In genomic region chr7:129189661-129190310, GRCh38 we compare ENCODE assay signal across 8 cellular contexts. TPM values are rescaled to one million over a fixed set of nuclear protein-coding genes. Genes with fewer than 3 reads are reported as not detected.
A peak's percentile ranks its signal among the peaks of the same experiment; 100 is the strongest.
DNase-seq lines count a peak whose midpoint lies in the region; ATAC-seq and TF ChIP-seq lines count a peak whose summit lies in the region.

No MANE protein-coding gene starts in this region.

- no peak for TF ChIP-seq CTCF in right lobe of liver (IDR thresholded peaks at IDR 0.05)
- TF ChIP-seq CTCF in thoracic aorta (IDR thresholded peaks at IDR 0.05): no peak

- WGBS in right lobe of liver (ENCODE audit: insufficient coverage, low coverage, low lambda C conversion rate, missing lambda C conversion rate): 21% methylated on average over 12 of the region's 13 CpGs

- no peak for ATAC-seq in activated CD8-positive, alpha-beta memory T cell treated with anti-CD3 and anti-CD28 coated beads, Interleukin-2, amount 10 ng/mL, durations not matched to agents 7 days and 5 days
- ATAC-seq in right lobe of liver (no peak), thoracic aorta (ENCODE audit: insufficient number of reproducible peaks, low FRiP score, low read depth) (no peak), GM21528 (IDR thresholded peaks at IDR 0.05; ENCODE audit: low FRiP score, unreplicated experiment) (no peak), HG03571 (IDR thresholded peaks at IDR 0.05; ENCODE audit: unreplicated experiment) (no peak), HG03565 (IDR thresholded peaks at IDR 0.05; ENCODE audit: unreplicated experiment) (no peak)

- H3K4me3 Mint-ChIP-seq in activated CD8-positive, alpha-beta memory T cell treated with anti-CD3 and anti-CD28 coated beads, Interleukin-2, amount 10 ng/mL, durations not matched to agents 7 days and 5 days: peak overlapping the region; percentile 32

- peak overlapping the region; percentile 78 for H3K4me3 ChIP-seq in adipocyte (ENCODE audit: low read length)
- peak overlapping the region; percentile 82 to 89 (median 86) for H3K4me3 ChIP-seq in right lobe of liver
- peak overlapping the region; percentile 96 for H3K4me3 ChIP-seq in thoracic aorta

- H3K9me3 ChIP-seq in adipocyte (ENCODE audit: control insufficient read depth, low read length) (no peaks in the 10 kb centered on the region), right lobe of liver (no peaks in the 10 kb centered on the region), thoracic aorta (no peaks in the 10 kb centered on the region)

- no peaks in the 10 kb centered on the region for H3K9me3 Mint-ChIP-seq in activated CD8-positive, alpha-beta memory T cell treated with anti-CD3 and anti-CD28 coated beads, Interleukin-2, amount 10 ng/mL, durations not matched to agents 7 days and 5 days (ENCODE audit: low read depth)

- intact Hi-C loops in right lobe of liver (cut with DNase I): no loop called here

- peaks cover 6% of the 10 kb centered on the region for H3K4me1 Mint-ChIP-seq in activated CD8-positive, alpha-beta memory T cell treated with anti-CD3 and anti-CD28 coated beads, Interleukin-2, amount 10 ng/mL, durations not matched to agents 7 days and 5 days

- H3K4me1 ChIP-seq in adipocyte (ENCODE audit: control insufficient read depth, insufficient read depth, low read length) (peaks cover 10% of the 10 kb centered on the region), right lobe of liver (peaks cover 0 to 16% (median 0%) of the 10 kb centered on the region in 4 donors), thoracic aorta (ENCODE audit: control insufficient read depth in 1 of 2, low read depth in 2 of 2) (peaks cover 5 to 16% of the 10 kb centered on the region in 2 donors)

- no peaks in the 10 kb centered on the region for H3K36me3 ChIP-seq in adipocyte (ENCODE audit: control insufficient read depth, insufficient read depth, low read length, severe bottlenecking)
- H3K36me3 ChIP-seq in right lobe of liver: no peaks in the 10 kb centered on the region
- H3K36me3 ChIP-seq in thoracic aorta: no peaks in the 10 kb centered on the region

- H3K27ac Mint-ChIP-seq in activated CD8-positive, alpha-beta memory T cell treated with anti-CD3 and anti-CD28 coated beads, Interleukin-2, amount 10 ng/mL, durations not matched to agents 7 days and 5 days: no peak overlapping the region

- no peak for DNase-seq in activated CD8-positive, alpha-beta memory T cell treated with anti-CD3 and anti-CD28 coated beads, Interleukin-2, amount 10 ng/mL, durations not matched to agents 7 days and 5 days
- DNase-seq in activated CD8-positive, alpha-beta memory T cell treated with anti-CD3 and anti-CD28 coated beads for 24 hours: no peak
- DNase-seq in adipocyte (ENCODE audit: low read depth) (peak; percentile 46), right lobe of liver (no peak), thoracic aorta (ENCODE audit: low spot score) (no peak)

- TF ChIP-seq POLR2A in right lobe of liver (IDR thresholded peaks at IDR 0.05): no peak

- peaks cover 71% of the 10 kb centered on the region for H3K27me3 Mint-ChIP-seq in activated CD8-positive, alpha-beta memory T cell treated with anti-CD3 and anti-CD28 coated beads, Interleukin-2, amount 10 ng/mL, durations not matched to agents 7 days and 5 days

- H3K27ac ChIP-seq in right lobe of liver (peak overlapping the region in 1 of 3 donors; percentile 47), thoracic aorta (no peak overlapping the region)

- CTCF ChIA-PET in activated CD8-positive, alpha-beta memory T cell treated with anti-CD3 and anti-CD28 coated beads, Interleukin-2, amount 10 ng/mL, durations not matched to agents 7 days and 5 days (lab: Charles Lee): interaction anchor here (1.8 kb wide), 1 partner anchor 29 kb away, joined by 4 read pairs; no protein-coding TSS in a partner anchor

- H3K9ac ChIP-seq in adipocyte (ENCODE audit: low read length): peak overlapping the region; percentile 39

- H3K36me3 Mint-ChIP-seq in activated CD8-positive, alpha-beta memory T cell treated with anti-CD3 and anti-CD28 coated beads, Interleukin-2, amount 10 ng/mL, durations not matched to agents 7 days and 5 days: no peaks in the 10 kb centered on the region

- H3K27me3 ChIP-seq in adipocyte (replicated peaks; ENCODE audit: control insufficient read depth, insufficient read depth, low read length): peaks cover 65% of the 10 kb centered on the region
- no peaks in the 10 kb centered on the region for H3K27me3 ChIP-seq in right lobe of liver
- no peaks in the 10 kb centered on the region for H3K27me3 ChIP-seq in thoracic aorta (replicated peaks; ENCODE audit: insufficient read depth)

RNA-seq across cellular contexts. Expression of gene SMO, which starts 1.4 kb away (rescaled TPM):
- total RNA-seq in activated CD8-positive, alpha-beta memory T cell treated with anti-CD3 and anti-CD28 coated beads, Interleukin-2, amount 10 ng/mL, durations not matched to agents 7 days and 5 days: under 1 TPM in 1 of 2 experiments, not detected in 1; 0.07 TPM
- total RNA-seq in right lobe of liver (10 to 100 TPM in 4 of 6 experiments, 1 to 10 TPM in 2; 6.4 to 21.2 (median 12.1) TPM), thoracic aorta (10 to 100 TPM in 1 of 2 donors, 1 to 10 TPM in 1; 8.7 to 16.4 TPM)

RNA-seq across cellular contexts. Expression of gene AHCYL2, which starts 35.0 kb away (rescaled TPM):
- total RNA-seq in activated CD8-positive, alpha-beta memory T cell treated with anti-CD3 and anti-CD28 coated beads, Interleukin-2, amount 10 ng/mL, durations not matched to agents 7 days and 5 days: 10 to 100 TPM; 12.7 to 12.8 TPM
- total RNA-seq in right lobe of liver: 1 to 10 TPM; 6.1 to 9.3 (median 8.0) TPM
- 10 to 100 TPM; 28.3 to 31.4 TPM for total RNA-seq in thoracic aorta

RNA-seq across cellular contexts. Expression of gene TSPAN33, which starts 45.3 kb away (rescaled TPM):
- 10 to 100 TPM in 1 of 2 experiments, 1 to 10 TPM in 1; 6.1 to 15.2 TPM for total RNA-seq in activated CD8-positive, alpha-beta memory T cell treated with anti-CD3 and anti-CD28 coated beads, Interleukin-2, amount 10 ng/mL, durations not matched to agents 7 days and 5 days
- total RNA-seq in right lobe of liver: 10 to 100 TPM in 5 of 6 experiments, 1 to 10 TPM in 1; 9.0 to 34.1 (median 23.2) TPM
- 10 to 100 TPM in 1 of 2 donors, 1 to 10 TPM in 1; 6.3 to 14.1 TPM for total RNA-seq in thoracic aorta

Comparison
In these comparisons a context has a peak if more than half of its experiments do, and no peak if none do; other contexts are left out.
1. RNA of gene SMO, which starts 1.4 kb away (total RNA-seq): 8.7 to 16.4 TPM in thoracic aorta and 6.4 to 21.2 TPM in right lobe of liver; 0.07 TPM in activated CD8-positive, alpha-beta memory T cell treated with anti-CD3 and anti-CD28 coated beads, Interleukin-2, amount 10 ng/mL, durations not matched to agents 7 days and 5 days; every median in the first group is over 4 times any median in the second.
2. Peak in every context shown above with its lines, with median percentiles within 50 percentile points of each other: H3K4me3 ChIP-seq.